Comparison of ENCODE assay signal across 9 cellular contexts in the genomic region with DNA sequence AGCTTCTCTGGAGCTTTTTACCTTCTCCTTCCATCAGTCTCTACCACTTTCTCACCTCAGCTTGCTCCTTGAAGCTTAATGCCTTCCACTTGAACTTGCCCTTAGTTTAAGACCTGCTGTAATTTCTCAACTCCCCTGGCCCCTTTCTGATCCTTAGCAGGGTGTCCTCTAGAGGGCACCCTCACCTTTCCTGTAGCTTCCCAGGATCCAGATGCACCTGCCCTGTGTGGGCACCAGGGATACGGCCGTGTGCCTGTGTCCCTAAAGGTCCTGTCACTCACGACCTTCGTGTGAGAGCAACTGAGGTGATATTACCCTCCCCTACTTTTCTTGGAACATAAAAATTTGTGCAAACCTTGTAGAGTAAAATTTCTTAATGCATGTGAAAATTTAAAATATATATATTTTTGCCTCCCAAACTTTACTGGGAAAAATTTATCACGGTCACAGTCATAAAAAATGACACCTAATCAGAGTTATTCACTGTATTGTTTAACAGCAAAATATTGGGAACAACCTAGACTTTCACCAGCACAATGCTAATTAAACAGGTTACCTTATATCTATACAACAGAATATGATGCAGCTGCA. TPM values are rescaled to one million over a fixed set of nuclear protein-coding genes. Genes with fewer than 3 reads are reported as not detected.
A peak's percentile ranks its signal among the peaks of the same experiment; 100 is the strongest.
DNase-seq lines count a peak whose midpoint lies in the region; ATAC-seq and TF ChIP-seq lines count a peak whose summit lies in the region.
"Had no signal": no experiment of that assay in that cellular context is flagged by ENCODE, and none has a peak within 500 bp of the region (broad histone marks: within the 10 kb centered on the region; RNA-seq: fewer than 3 reads in every experiment).

No MANE protein-coding gene starts in this region.

- peaks cover 12% of the 10 kb centered on the region for H3K27me3 Mint-ChIP-seq in activated T-helper 1 cell treated with anti-CD3 and anti-CD28 coated beads, Interleukin-12 subunit alpha, Interleukin-12 subunit beta, Interleukin-2, Interleukin-4 antibody, amounts not matched to agents 30 ng/mL and 10 ng/mL and 1 ng/mL, durations not matched to agents 14 hours and 24 hours and 36 hours (ENCODE audit: insufficient read depth)

- intact Hi-C loops in A673 (cut with micrococcal nuclease; ENCODE audit: unreplicated experiment) = loop anchor here (10.0 kb wide), 1 partner anchor 71 kb away; the partner anchor contains the start of gene PSG8
- intact Hi-C loops in activated T-helper 1 cell treated with anti-CD3 and anti-CD28 coated beads, Interleukin-12 subunit alpha, Interleukin-12 subunit beta, Interleukin-2, Interleukin-4 antibody, amounts not matched to agents 30 ng/mL and 10 ng/mL and 1 ng/mL, durations not matched to agents 14 hours and 24 hours and 36 hours (cut with micrococcal nuclease) = no loop called here

- peaks cover 68% of the 10 kb centered on the region for H3K27me3 ChIP-seq in A673 (replicated peaks; ENCODE audit: insufficient read depth, low read depth, low read length, poor library complexity)
- H3K27me3 ChIP-seq in upper lobe of left lung = no peaks in the 10 kb centered on the region

- no peaks in the 10 kb centered on the region for H3K9me3 Mint-ChIP-seq in activated T-helper 1 cell treated with anti-CD3 and anti-CD28 coated beads, Interleukin-12 subunit alpha, Interleukin-12 subunit beta, Interleukin-2, Interleukin-4 antibody, amounts not matched to agents 30 ng/mL and 10 ng/mL and 1 ng/mL, durations not matched to agents 14 hours and 24 hours and 36 hours

- H3K4me1 ChIP-seq in A673 (ENCODE audit: insufficient read depth, low read length, poor library complexity, severe bottlenecking) = no peaks in the 10 kb centered on the region
- no peaks in the 10 kb centered on the region for H3K4me1 ChIP-seq in upper lobe of left lung

- 17 to 23% methylated on average over 5 of the region's 5 CpGs for WGBS in upper lobe of left lung, 2 donors

- BruUV-seq in A673 (replicated peaks; lab: Mats Ljungman, UMichigan) = no TSS peak

- no peaks in the 10 kb centered on the region for H3K4me1 Mint-ChIP-seq in activated T-helper 1 cell treated with anti-CD3 and anti-CD28 coated beads, Interleukin-12 subunit alpha, Interleukin-12 subunit beta, Interleukin-2, Interleukin-4 antibody, amounts not matched to agents 30 ng/mL and 10 ng/mL and 1 ng/mL, durations not matched to agents 14 hours and 24 hours and 36 hours (ENCODE audit: low read depth)

- H3K36me3 ChIP-seq in A673 (ENCODE audit: insufficient read depth, low read length, poor library complexity, severe bottlenecking) = no peaks in the 10 kb centered on the region
- H3K36me3 ChIP-seq in upper lobe of left lung = no peaks in the 10 kb centered on the region

- H3K27ac ChIP-seq in A673 (ENCODE audit: low read depth, low read length, poor library complexity, severe bottlenecking) (no peak overlapping the region), epithelial cell of prostate (no peak overlapping the region), upper lobe of left lung (no peak overlapping the region)

- H3K27ac Mint-ChIP-seq in activated T-helper 1 cell treated with anti-CD3 and anti-CD28 coated beads, Interleukin-12 subunit alpha, Interleukin-12 subunit beta, Interleukin-2, Interleukin-4 antibody, amounts not matched to agents 30 ng/mL and 10 ng/mL and 1 ng/mL, durations not matched to agents 14 hours and 24 hours and 36 hours = no peak overlapping the region

- no peak for TF ChIP-seq POLR2A in upper lobe of left lung (IDR thresholded peaks at IDR 0.05)

- H3K4me3 Mint-ChIP-seq in activated T-helper 1 cell treated with anti-CD3 and anti-CD28 coated beads, Interleukin-12 subunit alpha, Interleukin-12 subunit beta, Interleukin-2, Interleukin-4 antibody, amounts not matched to agents 30 ng/mL and 10 ng/mL and 1 ng/mL, durations not matched to agents 14 hours and 24 hours and 36 hours = no peak overlapping the region

- DNase-seq in A673 (ENCODE audit: low spot score) (peak; percentile 43), NCI-H748 (lab: John Stamatoyannopoulos, UW; ENCODE audit: unreplicated experiment) (peak; percentile 80), epithelial cell of prostate (ENCODE audit: low read depth, low spot score) (peak; percentile 8), cerebellar nuclear complex (lab: John Stamatoyannopoulos, UW) (no peak), upper lobe of left lung (no peak)
- DNase-seq in activated T-helper 1 cell treated with anti-CD3 and anti-CD28 coated beads, Interleukin-12 subunit alpha, Interleukin-12 subunit beta, Interleukin-2, Interleukin-4 antibody, amounts not matched to agents 30 ng/mL and 10 ng/mL and 1 ng/mL, durations not matched to agents 14 hours and 24 hours and 36 hours (ENCODE audit: low spot score) = no peak
- DNase-seq in central memory CD4-positive, alpha-beta T cell = no peak

- TF ChIP-seq CTCF in A673 (conservative IDR thresholded peaks at IDR 0.05; ENCODE audit: low read depth, low read length) (peak; percentile 62), GM12872 (IDR thresholded peaks at IDR 0.05; ENCODE audit: insufficient read depth, low read depth, low read length) (peak; percentile 62), upper lobe of left lung (IDR thresholded peaks at IDR 0.05) (peak in 2 of 6 experiments; percentile 7 to 17)

- TF ChIP-seq EP300 in upper lobe of left lung (IDR thresholded peaks at IDR 0.05) = no peak

- no peak overlapping the region for H3K4me3 ChIP-seq in A673 (ENCODE audit: low read depth, low read length, poor library complexity, severe bottlenecking)
- H3K4me3 ChIP-seq in upper lobe of left lung = no peak overlapping the region

- no peak for ATAC-seq in upper lobe of left lung (ENCODE audit: low FRiP score in 2 of 2)

- no peaks in the 10 kb centered on the region for H3K36me3 Mint-ChIP-seq in activated T-helper 1 cell treated with anti-CD3 and anti-CD28 coated beads, Interleukin-12 subunit alpha, Interleukin-12 subunit beta, Interleukin-2, Interleukin-4 antibody, amounts not matched to agents 30 ng/mL and 10 ng/mL and 1 ng/mL, durations not matched to agents 14 hours and 24 hours and 36 hours (ENCODE audit: low read depth)

- CTCF ChIA-PET in A673 (lab: Charles Lee) = no interaction called here

- POLR2A ChIA-PET in A673 (lab: Charles Lee; ENCODE audit: low non-redundant PET) = no interaction called here

- H3K9me3 ChIP-seq in A673 (ENCODE audit: low read depth, low read length, poor library complexity, severe bottlenecking) (no peaks in the 10 kb centered on the region), upper lobe of left lung (no peaks in the 10 kb centered on the region)

RNA-seq across cellular contexts. Expression of gene PSG3, which starts 46.4 kb away (rescaled TPM):
- total RNA-seq in A673 (2021) = not detected in 2 replicates
- not detected in 2 replicates for total RNA-seq in activated T-helper 1 cell treated with anti-CD3 and anti-CD28 coated beads, Interleukin-12 subunit alpha, Interleukin-12 subunit beta, Interleukin-2, Interleukin-4 antibody, amounts not matched to agents 30 ng/mL and 10 ng/mL and 1 ng/mL, durations not matched to agents 14 hours and 24 hours and 36 hours
- total RNA-seq in upper lobe of left lung = not detected
- total RNA-seq: endothelial cell of umbilical vein had no signal

Comparison
In these comparisons a context has a peak if more than half of its experiments do, and no peak if none do; other contexts are left out.
1. DNase-seq: peak in A673 (single experiment), NCI-H748 (single experiment) and epithelial cell of prostate (single experiment); none in activated T-helper 1 cell treated with anti-CD3 and anti-CD28 coated beads, Interleukin-12 subunit alpha, Interleukin-12 subunit beta, Interleukin-2, Interleukin-4 antibody, amounts not matched to agents 30 ng/mL and 10 ng/mL and 1 ng/mL, durations not matched to agents 14 hours and 24 hours and 36 hours (single experiment), cerebellar nuclear complex (0 of 2), central memory CD4-positive, alpha-beta T cell (single experiment) and upper lobe of left lung (0 of 2).